In the genomic region with DNA sequence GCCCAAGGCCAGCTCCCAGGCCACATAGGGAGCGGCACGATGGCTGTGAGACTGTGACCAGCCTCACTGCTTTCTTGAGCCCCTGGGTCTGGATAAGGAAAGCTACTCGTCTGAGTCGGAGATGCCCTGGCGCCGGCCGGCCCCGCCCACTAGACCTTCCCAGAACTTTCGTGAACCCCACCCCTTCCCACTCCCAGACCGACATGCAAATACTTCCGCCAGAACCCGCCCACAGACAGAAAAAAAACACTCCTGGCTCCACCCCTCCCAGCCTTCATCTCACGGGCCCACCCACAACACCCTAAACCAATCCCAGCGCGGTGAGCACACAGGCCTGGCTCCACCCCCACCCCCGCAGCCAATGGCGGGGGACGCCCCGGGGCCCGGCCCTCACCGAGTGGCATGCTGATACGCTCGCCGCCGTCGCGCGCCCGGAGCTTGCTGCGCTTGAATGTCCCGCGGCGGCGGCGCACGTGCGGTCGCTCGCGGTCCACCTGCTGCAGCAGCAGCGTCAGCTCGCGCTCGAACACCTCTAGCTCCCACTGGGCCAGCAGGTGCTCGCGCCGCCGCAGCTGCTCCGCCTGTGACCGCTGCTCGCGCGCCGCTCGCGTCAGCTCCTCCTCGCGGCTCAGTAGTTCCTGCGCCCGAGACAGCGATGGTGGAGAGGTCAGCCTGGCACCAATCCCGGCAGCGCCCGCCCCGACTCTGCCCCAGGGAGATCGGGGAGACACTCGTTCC, we compare ENCODE assay signal across 8 cellular contexts. TPM values are rescaled to one million over a fixed set of nuclear protein-coding genes. Genes with fewer than 3 reads are reported as not detected.
DNase-seq lines count a peak whose midpoint lies in the region; ATAC-seq and TF ChIP-seq lines count a peak whose summit lies in the region.

No MANE protein-coding gene starts in this region.

- no peaks in the 10 kb centered on the region for H3K27me3 Mint-ChIP-seq in osteocyte (ENCODE audit: unreplicated experiment)

- H3K27ac Mint-ChIP-seq in osteocyte (ENCODE audit: unreplicated experiment), result peak overlapping the region; percentile 10

- no peaks in the 10 kb centered on the region for H3K27me3 ChIP-seq in adrenal gland

- H3K9me3 Mint-ChIP-seq in osteocyte (ENCODE audit: unreplicated experiment), result no peaks in the 10 kb centered on the region

- intact Hi-C loops in adrenal gland (cut with DNase I), result no loop called here
- intact Hi-C loops in cardiac septum (cut with DNase I), result no loop called here

- no peaks in the 10 kb centered on the region for H3K9me3 ChIP-seq in adrenal gland (replicated peaks in 1 of 3)

- DNase-seq in HS-5 (ENCODE audit: low read depth) (peak; percentile 37), adrenal gland (peak; percentile 91 to 98 (median 96)), cardiac septum (ENCODE audit: low spot score) (peak; percentile 95), osteocyte (ENCODE audit: extremely low spot score, unreplicated experiment) (no peak)

- H3K27ac ChIP-seq in adrenal gland, result peak overlapping the region in 3 of 5 donors; percentile 30 to 86 (median 79)

- peaks cover 26% of the 10 kb centered on the region for H3K4me1 Mint-ChIP-seq in osteocyte (ENCODE audit: unreplicated experiment)

- no peak for TF ChIP-seq CTCF in adrenal gland (IDR thresholded peaks at IDR 0.05)
- no peak for TF ChIP-seq CTCF in osteocyte (IDR thresholded peaks at IDR 0.05)

- peaks cover 0 to 62% of the 10 kb centered on the region in 2 donors for H3K36me3 ChIP-seq in adrenal gland (replicated peaks in 1 of 2)

- H3K4me1 ChIP-seq in adrenal gland (replicated peaks in 1 of 2), result peaks cover 11 to 43% of the 10 kb centered on the region in 2 donors

- 30 to 53% (median 43%) methylated on average over 15 to 67 of the region's 67 CpGs for WGBS in adrenal gland, 4 donors

- no peak for TF ChIP-seq POLR2A in adrenal gland (IDR thresholded peaks at IDR 0.05)

- H3K4me3 ChIP-seq in adrenal gland, result no peak overlapping the region

- peaks cover 22% of the 10 kb centered on the region for H3K36me3 Mint-ChIP-seq in osteocyte (ENCODE audit: unreplicated experiment)

- no peak overlapping the region for H3K4me3 Mint-ChIP-seq in osteocyte (ENCODE audit: unreplicated experiment)

- no peak for ATAC-seq in HG03108 (IDR thresholded peaks at IDR 0.05; ENCODE audit: unreplicated experiment)
- no peak for ATAC-seq in HG02571 (IDR thresholded peaks at IDR 0.05; ENCODE audit: unreplicated experiment)
- no peak for ATAC-seq in HG03565 (IDR thresholded peaks at IDR 0.05; ENCODE audit: unreplicated experiment)
- no peak for ATAC-seq in HG03196 (IDR thresholded peaks at IDR 0.05; ENCODE audit: unreplicated experiment)

RNA-seq across cellular contexts. Expression of gene MAP3K11, which starts 7.0 kb away (rescaled TPM):
- total RNA-seq in adrenal gland (10 to 100 TPM; 40.2 to 84.4 (median 57.8) TPM), cardiac septum (42.5 TPM), osteocyte (43.5 and 44.7 TPM in 2 replicates)
- 100 to 1,000 TPM in 1 of 3 donors, 10 to 100 TPM in 2; 11.1 to 143 (median 85.2) TPM for polyA plus RNA-seq in adrenal gland

RNA-seq across cellular contexts. Expression of gene PCNX3, which starts 8.5 kb away (rescaled TPM):
- total RNA-seq in adrenal gland (10 to 100 TPM; 28.6 to 45.0 (median 41.9) TPM), cardiac septum (15.9 TPM), osteocyte (47.7 and 49.8 TPM in 2 replicates)
- polyA plus RNA-seq in adrenal gland, result 10 to 100 TPM in 2 of 3 donors, 1 to 10 TPM in 1; 9.0 to 29.9 (median 19.2) TPM

RNA-seq across cellular contexts. Expression of gene KCNK7, which starts 11.4 kb away (rescaled TPM):
- total RNA-seq in adrenal gland (1 to 10 TPM in 1 of 8 donors, under 1 TPM in 3, not detected in 4; 0.14 to 1.5 (median 0.40) TPM), cardiac septum (1.5 TPM), osteocyte (not detected in 2 replicates)
- polyA plus RNA-seq in adrenal gland, result 10 to 100 TPM in 1 of 3 donors, 1 to 10 TPM in 1, not detected in 1; 2.4 to 12.5 TPM

RNA-seq across cellular contexts. Expression of gene SIPA1, which starts 30.9 kb away (rescaled TPM):
- total RNA-seq in adrenal gland, result 100 to 1,000 TPM in 1 of 8 donors, 10 to 100 TPM in 7; 51.3 to 108 (median 76.3) TPM
- polyA plus RNA-seq in adrenal gland, result 100 to 1,000 TPM in 2 of 3 donors, 1 to 10 TPM in 1; 8.7 to 377 (median 171) TPM
- total RNA-seq in cardiac septum, result 29.7 TPM
- total RNA-seq in osteocyte, result 31.2 and 34.7 TPM in 2 replicates

RNA-seq across cellular contexts. Expression of gene EHBP1L1, which starts 31.2 kb away (rescaled TPM):
- 10 to 100 TPM; 12.8 to 56.3 (median 36.0) TPM for total RNA-seq in adrenal gland
- polyA plus RNA-seq in adrenal gland, result 10 to 100 TPM in 2 of 3 donors, 1 to 10 TPM in 1; 8.7 to 68.0 (median 33.9) TPM
- 174 TPM for total RNA-seq in cardiac septum
- total RNA-seq in osteocyte, result 39.7 and 42.6 TPM in 2 replicates
